1 cellular context compared by ENCODE assay signal in genomic region chr11:128691802-128692749, GRCh38.
TF ChIP-seq lines count a peak whose summit lies in the region.

No MANE protein-coding gene starts in this region.

TF ChIP-seq in GM12878, 131 proteins besides CTCF, POLR2A, EP300 and RAD21 (continued from another document):
- TF ChIP-seq ZBTB40 (IDR thresholded peaks at IDR 0.05; ENCODE audit: borderline replicate concordance) (no peak), ZNF207 (IDR thresholded peaks at IDR 0.05; ENCODE audit: borderline replicate concordance) (no peak), BCL3 (IDR thresholded peaks at IDR 0.05; ENCODE audit: borderline replicate concordance, insufficient read depth, low read depth, low read length, poor library complexity, severe bottlenecking) (no peak), ESRRA (IDR thresholded peaks at IDR 0.05; ENCODE audit: low read length) (no peak), ELK1 (IDR thresholded peaks at IDR 0.05; ENCODE audit: low read depth, low read length) (no peak), NR2C1 (IDR thresholded peaks at IDR 0.05) (no peak), CREB1 (IDR thresholded peaks at IDR 0.05; ENCODE audit: low read depth) (no peak), EGR1 (IDR thresholded peaks at IDR 0.05; ENCODE audit: borderline replicate concordance in 1 of 2, low read depth in 2 of 2, low read length in 2 of 2) (no peak), NFXL1 (IDR thresholded peaks at IDR 0.05; ENCODE audit: borderline replicate concordance) (no peak), ZBTB11 (CRISPR knock-in tag; IDR thresholded peaks at IDR 0.05) (no peak)
- TF ChIP-seq, protein P1, sequence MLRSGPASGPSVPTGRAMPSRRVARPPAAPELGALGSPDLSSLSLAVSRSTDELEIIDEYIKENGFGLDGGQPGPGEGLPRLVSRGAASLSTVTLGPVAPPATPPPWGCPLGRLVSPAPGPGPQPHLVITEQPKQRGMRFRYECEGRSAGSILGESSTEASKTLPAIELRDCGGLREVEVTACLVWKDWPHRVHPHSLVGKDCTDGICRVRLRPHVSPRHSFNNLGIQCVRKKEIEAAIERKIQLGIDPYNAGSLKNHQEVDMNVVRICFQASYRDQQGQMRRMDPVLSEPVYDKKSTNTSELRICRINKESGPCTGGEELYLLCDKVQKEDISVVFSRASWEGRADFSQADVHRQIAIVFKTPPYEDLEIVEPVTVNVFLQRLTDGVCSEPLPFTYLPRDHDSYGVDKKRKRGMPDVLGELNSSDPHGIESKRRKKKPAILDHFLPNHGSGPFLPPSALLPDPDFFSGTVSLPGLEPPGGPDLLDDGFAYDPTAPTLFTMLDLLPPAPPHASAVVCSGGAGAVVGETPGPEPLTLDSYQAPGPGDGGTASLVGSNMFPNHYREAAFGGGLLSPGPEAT (IDR thresholded peaks at IDR 0.05; ENCODE audit: low read depth), result no peak
- TF ChIP-seq, protein P2, sequence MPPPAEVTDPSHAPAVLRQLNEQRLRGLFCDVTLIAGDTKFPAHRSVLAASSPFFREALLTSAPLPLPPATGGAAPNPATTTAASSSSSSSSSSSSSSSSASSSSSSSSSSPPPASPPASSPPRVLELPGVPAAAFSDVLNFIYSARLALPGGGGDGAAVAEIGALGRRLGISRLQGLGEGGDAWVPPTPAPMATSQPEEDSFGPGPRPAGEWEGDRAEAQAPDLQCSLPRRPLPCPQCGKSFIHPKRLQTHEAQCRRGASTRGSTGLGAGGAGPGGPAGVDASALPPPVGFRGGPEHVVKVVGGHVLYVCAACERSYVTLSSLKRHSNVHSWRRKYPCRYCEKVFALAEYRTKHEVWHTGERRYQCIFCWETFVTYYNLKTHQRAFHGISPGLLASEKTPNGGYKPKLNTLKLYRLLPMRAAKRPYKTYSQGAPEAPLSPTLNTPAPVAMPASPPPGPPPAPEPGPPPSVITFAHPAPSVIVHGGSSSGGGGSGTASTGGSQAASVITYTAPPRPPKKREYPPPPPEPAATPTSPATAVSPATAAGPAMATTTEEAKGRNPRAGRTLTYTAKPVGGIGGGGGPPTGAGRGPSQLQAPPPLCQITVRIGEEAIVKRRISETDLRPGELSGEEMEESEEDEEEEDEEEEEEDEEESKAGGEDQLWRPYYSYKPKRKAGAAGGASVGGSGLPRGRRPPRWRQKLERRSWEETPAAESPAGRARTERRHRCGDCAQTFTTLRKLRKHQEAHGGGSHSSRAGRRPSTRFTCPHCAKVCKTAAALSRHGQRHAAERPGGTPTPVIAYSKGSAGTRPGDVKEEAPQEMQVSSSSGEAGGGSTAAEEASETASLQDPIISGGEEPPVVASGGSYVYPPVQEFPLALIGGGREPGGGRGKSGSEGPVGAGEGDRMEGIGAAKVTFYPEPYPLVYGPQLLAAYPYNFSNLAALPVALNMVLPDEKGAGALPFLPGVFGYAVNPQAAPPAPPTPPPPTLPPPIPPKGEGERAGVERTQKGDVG (CRISPR knock-in tag; IDR thresholded peaks at IDR 0.05), result no peak
